In genomic region chr16:84999200-84999599, GRCh38 we compare ENCODE assay signal across 13 cellular contexts. TPM values are rescaled to one million over a fixed set of nuclear protein-coding genes. Genes with fewer than 3 reads are reported as not detected.
DNase-seq lines count a peak whose midpoint lies in the region; ATAC-seq and TF ChIP-seq lines count a peak whose summit lies in the region.
"Had no signal": no experiment of that assay in that cellular context is flagged by ENCODE, and none has a peak within 500 bp of the region (broad histone marks: within the 10 kb centered on the region; RNA-seq: fewer than 3 reads in every experiment).

No MANE protein-coding gene starts in this region.

- H3K27me3 ChIP-seq in smooth muscle cell (ENCODE audit: low read depth) (no peaks in the 10 kb centered on the region), aorta (ENCODE audit: control insufficient read depth in 1 of 2, insufficient read depth in 2 of 2, low read length in 1 of 2) (no peaks in the 10 kb centered on the region)

- H3F3A ChIP-seq in smooth muscle cell (ENCODE audit: low read depth) = peaks cover 34% of the 10 kb centered on the region

- no peak overlapping the region for H3K9ac ChIP-seq in smooth muscle cell (ENCODE audit: low read depth)

- peak; percentile 23 for DNase-seq in HCEC 1CT
- peak; percentile 43 for DNase-seq in astrocyte of the hippocampus (ENCODE audit: low read depth, low spot score)
- peak; percentile 48 for DNase-seq in iris pigment epithelial cell (ENCODE audit: low read depth)
- DNase-seq in smooth muscle cell (lab: John Stamatoyannopoulos, UW; ENCODE audit: unreplicated experiment) = no peak
- DNase-seq in OCI-M2 (lab: John Stamatoyannopoulos, UW; ENCODE audit: unreplicated experiment) = no peak
- no peak for DNase-seq in nucleus accumbens (lab: John Stamatoyannopoulos, UW)
- no peak for DNase-seq in aorta
- DNase-seq: activated CD4-positive, alpha-beta T cell treated with anti-CD3 and anti-CD28 coated beads, Interleukin-2, amount 50 U/mL, for 48 hours; activated naive CD4-positive, alpha-beta T cell treated with anti-CD3 and anti-CD28 coated beads, Interleukin-2, amount 50 U/mL, for 16 hours; effector memory CD8-positive, alpha-beta T cell; hippocampal formation; T-cell had no signal

- TF ChIP-seq CTCF in smooth muscle cell (IDR thresholded peaks at IDR 0.05; ENCODE audit: borderline replicate concordance, insufficient read depth, poor library complexity, severe bottlenecking) = no peak

- no peak for ATAC-seq in aorta (ENCODE audit: low FRiP score)
- ATAC-seq in GM21619 (IDR thresholded peaks at IDR 0.05; ENCODE audit: unreplicated experiment) = no peak
- ATAC-seq: effector memory CD8-positive, alpha-beta T cell; T-cell had no signal

- intact Hi-C loops in aorta (cut with DNase I) = no loop called here

- 62% methylated on average over 3 of the region's 3 CpGs for WGBS in smooth muscle cell (ENCODE audit: low lambda C conversion rate)
- WGBS in aorta, 2 donors = 16 to 22% methylated on average over 3 of the region's 3 CpGs

- no peak overlapping the region for H2AFZ ChIP-seq in smooth muscle cell (ENCODE audit: low read depth)

- H4K20me1 ChIP-seq in smooth muscle cell (ENCODE audit: low read depth) = peaks cover 73% of the 10 kb centered on the region

- H3K9me3 ChIP-seq in smooth muscle cell (replicated peaks; ENCODE audit: low read depth) (no peaks in the 10 kb centered on the region), aorta (ENCODE audit: control insufficient read depth, low read length) (no peaks in the 10 kb centered on the region)

- no peak overlapping the region for H3K4me3 ChIP-seq in smooth muscle cell
- no peak overlapping the region for H3K4me3 ChIP-seq in aorta (ENCODE audit: low read length in 2 of 2)

- H3K36me3 ChIP-seq in smooth muscle cell (ENCODE audit: low read depth) = no peaks in the 10 kb centered on the region
- H3K36me3 ChIP-seq in aorta (ENCODE audit: control insufficient read depth in 1 of 2, insufficient read depth in 2 of 2, low read length in 1 of 2) = no peaks in the 10 kb centered on the region

- H3K27ac ChIP-seq in smooth muscle cell (ENCODE audit: low read depth) = peak overlapping the region; percentile 88
- H3K27ac ChIP-seq in aorta (ENCODE audit: low read depth in 1 of 2, low read length in 2 of 2) = peak overlapping the region in 1 of 2 donors; percentile 46

- H3K79me2 ChIP-seq in smooth muscle cell (ENCODE audit: low read depth) = peaks cover 88% of the 10 kb centered on the region

- H3K4me2 ChIP-seq in smooth muscle cell = peak overlapping the region; percentile 11

- peaks cover 19% of the 10 kb centered on the region for H3K4me1 ChIP-seq in smooth muscle cell (ENCODE audit: low read depth)
- H3K4me1 ChIP-seq in aorta (ENCODE audit: control insufficient read depth in 1 of 2, insufficient read depth in 2 of 2, low read length in 2 of 2) = peaks cover 2 to 4% of the 10 kb centered on the region in 2 donors

RNA-seq across cellular contexts. Expression of gene ZDHHC7, which starts 12.1 kb away (rescaled TPM):
- total RNA-seq in smooth muscle cell (35.3 and 39.1 TPM in 2 replicates), aorta (10 to 100 TPM; 35.9 to 57.0 TPM)
- polyA plus RNA-seq in smooth muscle cell (31.9 and 42.9 TPM in 2 replicates), aorta (10 to 100 TPM; 11.4 to 36.3 TPM)

RNA-seq across cellular contexts. Expression of gene KIAA0513, which starts 28.4 kb away (rescaled TPM):
- total RNA-seq in smooth muscle cell = 3.3 and 11.2 TPM in 2 replicates
- polyA plus RNA-seq in smooth muscle cell = 3.2 and 5.3 TPM in 2 replicates
- 10 to 100 TPM; 15.1 to 17.7 TPM for total RNA-seq in aorta
- polyA plus RNA-seq in aorta = 1 to 10 TPM; 3.4 to 5.5 TPM

Comparison
In these comparisons a context has a peak if more than half of its experiments do, and no peak if none do; other contexts are left out.
1. DNase-seq: peak in HCEC 1CT (single experiment), astrocyte of the hippocampus (single experiment) and iris pigment epithelial cell (single experiment); none in smooth muscle cell (single experiment), OCI-M2 (single experiment), nucleus accumbens (0 of 56) and aorta (0 of 2).